1 cellular context compared by ENCODE assay signal in genomic region chr13:50081899-50082425, GRCh38.
TF ChIP-seq lines count a peak whose summit lies in the region.

No MANE protein-coding gene starts in this region.

TF ChIP-seq in HepG2, 621 proteins besides CTCF, POLR2A, EP300 and RAD21 (continued from another document and continues in another):
- TF ChIP-seq TEF (CRISPR knock-in tag; IDR thresholded peaks at IDR 0.05) = no peak
- no peak; the same call in 1 of the 2 replicates for TF ChIP-seq ZNF451 (CRISPR knock-in tag; IDR thresholded peaks at IDR 0.05)
- no peak for TF ChIP-seq SOX6 (IDR thresholded peaks at IDR 0.05)
- TF ChIP-seq SOX6 (CRISPR knock-in tag; IDR thresholded peaks at IDR 0.05) = peak; percentile 37; the same call in 1 of the 2 replicates
- TF ChIP-seq PREB (CRISPR knock-in tag; IDR thresholded peaks at IDR 0.05) = no peak
- no peak for TF ChIP-seq ZNF710 (CRISPR knock-in tag; IDR thresholded peaks at IDR 0.05; ENCODE audit: borderline replicate concordance)
- no peak for TF ChIP-seq KDM5B (CRISPR knock-in tag; IDR thresholded peaks at IDR 0.05; ENCODE audit: borderline replicate concordance)
- no peak; the same call in 1 of the 2 replicates for TF ChIP-seq MYPOP (CRISPR knock-in tag; IDR thresholded peaks at IDR 0.05)
- no peak; the same call in 1 of the 2 replicates for TF ChIP-seq PAXIP1 (CRISPR knock-in tag; conservative IDR thresholded peaks at IDR 0.05)
- TF ChIP-seq ZNF160 (CRISPR knock-in tag; IDR thresholded peaks at IDR 0.05) = peak; percentile 59; the same call in 1 of the 2 replicates
- TF ChIP-seq ZIK1 (CRISPR knock-in tag; IDR thresholded peaks at IDR 0.05; ENCODE audit: borderline replicate concordance, low read depth) = no peak
- peak; percentile 75; the same call in 1 of the 2 replicates for TF ChIP-seq ZNF430 (CRISPR knock-in tag; IDR thresholded peaks at IDR 0.05)
- no peak for TF ChIP-seq ZBTB42 (CRISPR knock-in tag; IDR thresholded peaks at IDR 0.05)
- TF ChIP-seq ZSCAN22 (CRISPR knock-in tag; IDR thresholded peaks at IDR 0.05) = no peak
- TF ChIP-seq ZNF543 (CRISPR knock-in tag; IDR thresholded peaks at IDR 0.05) = no peak; the same call in 1 of the 2 replicates
- TF ChIP-seq HOXD1 (CRISPR knock-in tag; IDR thresholded peaks at IDR 0.05) = no peak; the same call in 1 of the 2 replicates
- peak; percentile 82 for TF ChIP-seq CSRNP1 (CRISPR knock-in tag; IDR thresholded peaks at IDR 0.05)
- no peak for TF ChIP-seq HNRNPH1 (optimal IDR thresholded peaks at IDR 0.05; ENCODE audit: low read depth, low read length)
- no peak for TF ChIP-seq FOXM1 (CRISPR knock-in tag; IDR thresholded peaks at IDR 0.05)
- TF ChIP-seq TFE3 (CRISPR knock-in tag; IDR thresholded peaks at IDR 0.05) = no peak
- peak; percentile 16; the same call in 1 of the 2 replicates for TF ChIP-seq ZFP36L1 (CRISPR knock-in tag; IDR thresholded peaks at IDR 0.05)
- TF ChIP-seq ZNF280D (CRISPR knock-in tag; IDR thresholded peaks at IDR 0.05) = no peak
- no peak for TF ChIP-seq NFATC3 (CRISPR knock-in tag; IDR thresholded peaks at IDR 0.05)
- no peak for TF ChIP-seq HNF1A (IDR thresholded peaks at IDR 0.05; ENCODE audit: low read depth)
- no peak for TF ChIP-seq HNF1A (CRISPR knock-in tag; IDR thresholded peaks at IDR 0.05; ENCODE audit: borderline replicate concordance)
- TF ChIP-seq MAF1 (CRISPR knock-in tag; IDR thresholded peaks at IDR 0.05; ENCODE audit: borderline replicate concordance) = no peak
- TF ChIP-seq FOSL1 (CRISPR knock-in tag; IDR thresholded peaks at IDR 0.05; ENCODE audit: borderline replicate concordance) = no peak
- TF ChIP-seq ZNF572 (CRISPR knock-in tag; IDR thresholded peaks at IDR 0.05) = peak; percentile 82; the same call in 1 of the 2 replicates
- peak; percentile 29; the same call in 1 of the 2 replicates for TF ChIP-seq FOSL2 (CRISPR knock-in tag; IDR thresholded peaks at IDR 0.05)
- TF ChIP-seq LBX2 (CRISPR knock-in tag; IDR thresholded peaks at IDR 0.05; ENCODE audit: borderline replicate concordance) = no peak
- TF ChIP-seq TEAD3 (CRISPR knock-in tag; optimal IDR thresholded peaks at IDR 0.05; ENCODE audit: borderline replicate concordance) = peak; percentile 79
- TF ChIP-seq ZNF816 (CRISPR knock-in tag; IDR thresholded peaks at IDR 0.05; ENCODE audit: borderline replicate concordance) = no peak; the same call in 1 of the 2 replicates
- TF ChIP-seq GATA4 (IDR thresholded peaks at IDR 0.05; ENCODE audit: borderline replicate concordance, low read depth) = no peak
- no peak for TF ChIP-seq XBP1 (CRISPR knock-in tag; IDR thresholded peaks at IDR 0.05)
